Comparison of ENCODE assay signal across 26 cellular contexts in the genomic region with DNA sequence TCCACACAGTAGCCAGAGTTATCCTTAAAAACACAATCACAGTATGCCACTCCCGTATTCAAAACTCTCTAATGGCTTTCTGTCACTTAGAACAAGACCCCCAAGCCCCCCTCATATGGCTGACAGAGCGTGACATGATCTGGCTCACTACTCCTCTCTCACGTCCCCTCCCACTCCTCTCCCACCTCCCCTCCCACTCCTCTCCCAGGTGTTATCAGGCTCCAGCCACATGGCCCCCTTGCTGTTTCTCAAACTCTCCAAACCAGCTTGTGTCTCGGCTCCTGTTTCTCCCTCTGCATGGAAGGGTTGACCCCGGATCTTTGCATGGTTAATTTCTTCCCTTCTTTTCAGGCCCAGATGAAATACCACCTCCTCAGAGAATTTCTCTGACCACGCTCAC.
"Had no signal": no experiment of that assay in that cellular context is flagged by ENCODE, and none has a peak within 500 bp of the region (broad histone marks: within the 10 kb centered on the region; RNA-seq: fewer than 3 reads in every experiment).

No MANE protein-coding gene starts in this region.

- H3K9me3 Mint-ChIP-seq: activated T-cell treated with anti-CD3 and anti-CD28 coated beads, Interleukin-2, amount 50 U/mL, for 24 hours; activated T-helper 2 cell treated with anti-CD3 and anti-CD28 coated beads, Interferon-gamma antibody, Interleukin-2, Interleukin-4, amounts not matched to agents 10 μg/mL and 5 μg/mL and 100 μg/mL, durations not matched to agents 14 hours and 24 hours and 36 hours; stimulated activated naive B cell treated with anti-CD40 and anti-IgM and Interleukin-4, amounts not matched to agents 10 μg/mL and 1 μg/mL and 100 μg/mL, for 72 hours; type B pancreatic cell had no signal

- H3K4me1 ChIP-seq: testis had no signal

- H3K27me3 Mint-ChIP-seq: activated CD4-positive, alpha-beta T cell treated with anti-CD3 and anti-CD28 coated beads for 36 hours; activated naive CD8-positive, alpha-beta T cell; activated T-cell treated with anti-CD3 and anti-CD28 coated beads, Interleukin-2, amount 50 U/mL, for 24 hours; stimulated activated naive B cell treated with anti-CD40 and anti-IgM and Interleukin-4, amounts not matched to agents 10 μg/mL and 1 μg/mL and 100 μg/mL, for 72 hours; type B pancreatic cell had no signal

- DNase-seq: activated CD4-positive, alpha-beta T cell treated with anti-CD3 and anti-CD28 coated beads for 36 hours; activated CD4-positive, alpha-beta T cell treated with anti-CD3 and anti-CD28 coated beads, Interleukin-2, amount 50 U/mL, for 4 hours; activated CD8-positive, alpha-beta memory T cell treated with anti-CD3 and anti-CD28 coated beads for 24 hours; activated CD8-positive, alpha-beta memory T cell treated with anti-CD3 and anti-CD28 coated beads, Interleukin-2, amount 50 U/mL, for 4 hours; activated naive CD4-positive, alpha-beta T cell; activated T-cell treated with anti-CD3 and anti-CD28 coated beads, Interleukin-2, amount 50 U/mL, for 24 hours; adrenal gland; cerebellar nuclear complex; cortex of kidney; heart left ventricle; natural killer cell; ovary; stimulated activated CD4-positive, alpha-beta T cell treated with anti-CD3 and anti-CD28 coated beads, Interleukin-15, amount 100 ng/mL, for 24 hours; stimulated activated CD8-positive, alpha-beta memory T cell treated with anti-CD3 and anti-CD28 coated beads, Interleukin-4, amount 100 ng/mL, for 48 hours; stimulated activated naive B cell treated with anti-CD40 and anti-IgM and Interleukin-4, amounts not matched to agents 10 μg/mL and 1 μg/mL and 100 μg/mL, for 72 hours; T-helper 1 cell; testis had no signal

- H3K36me3 ChIP-seq: adrenal gland, heart left ventricle, neutrophil, ovary had no signal

- H3K9me3 ChIP-seq: adrenal gland, heart left ventricle, neutrophil, ovary, testis had no signal

- H3K4me2 ChIP-seq: smooth muscle cell had no signal

- ATAC-seq: activated CD4-positive, alpha-beta T cell treated with anti-CD3 and anti-CD28 coated beads for 36 hours; heart left ventricle; left lobe of liver; natural killer cell; sciatic nerve; stimulated activated naive B cell treated with anti-CD40 and anti-IgM and Interleukin-4, amounts not matched to agents 10 μg/mL and 1 μg/mL and 100 μg/mL, for 72 hours had no signal

- H3K27ac ChIP-seq: adrenal gland, epithelial cell of prostate, neutrophil, ovary, testis had no signal

- H3K4me3 Mint-ChIP-seq: activated CD4-positive, alpha-beta T cell treated with anti-CD3 and anti-CD28 coated beads for 36 hours; activated naive CD8-positive, alpha-beta T cell; activated T-cell treated with anti-CD3 and anti-CD28 coated beads, Interleukin-2, amount 50 U/mL, for 24 hours; natural killer cell; stimulated activated naive B cell treated with anti-CD40 and anti-IgM and Interleukin-4, amounts not matched to agents 10 μg/mL and 1 μg/mL and 100 μg/mL, for 72 hours; type B pancreatic cell had no signal

- H3K4me1 Mint-ChIP-seq: activated CD4-positive, alpha-beta T cell treated with anti-CD3 and anti-CD28 coated beads for 36 hours; natural killer cell had no signal

- H3K36me3 Mint-ChIP-seq: activated naive CD8-positive, alpha-beta T cell; natural killer cell; stimulated activated naive B cell treated with anti-CD40 and anti-IgM and Interleukin-4, amounts not matched to agents 10 μg/mL and 1 μg/mL and 100 μg/mL, for 72 hours; type B pancreatic cell had no signal

- H3K27me3 ChIP-seq: adrenal gland, heart left ventricle, neutrophil, ovary, testis had no signal

- H3K27ac Mint-ChIP-seq: activated CD4-positive, alpha-beta T cell treated with anti-CD3 and anti-CD28 coated beads for 36 hours; activated naive CD8-positive, alpha-beta T cell; activated T-cell treated with anti-CD3 and anti-CD28 coated beads, Interleukin-2, amount 50 U/mL, for 24 hours; activated T-helper 2 cell treated with anti-CD3 and anti-CD28 coated beads, Interferon-gamma antibody, Interleukin-2, Interleukin-4, amounts not matched to agents 10 μg/mL and 5 μg/mL and 100 μg/mL, durations not matched to agents 14 hours and 24 hours and 36 hours; natural killer cell; stimulated activated naive B cell treated with anti-CD40 and anti-IgM and Interleukin-4, amounts not matched to agents 10 μg/mL and 1 μg/mL and 100 μg/mL, for 72 hours had no signal

- H3K4me3 ChIP-seq: adrenal gland, heart left ventricle, lung, ovary, smooth muscle cell, testis had no signal
